In the genomic region with DNA sequence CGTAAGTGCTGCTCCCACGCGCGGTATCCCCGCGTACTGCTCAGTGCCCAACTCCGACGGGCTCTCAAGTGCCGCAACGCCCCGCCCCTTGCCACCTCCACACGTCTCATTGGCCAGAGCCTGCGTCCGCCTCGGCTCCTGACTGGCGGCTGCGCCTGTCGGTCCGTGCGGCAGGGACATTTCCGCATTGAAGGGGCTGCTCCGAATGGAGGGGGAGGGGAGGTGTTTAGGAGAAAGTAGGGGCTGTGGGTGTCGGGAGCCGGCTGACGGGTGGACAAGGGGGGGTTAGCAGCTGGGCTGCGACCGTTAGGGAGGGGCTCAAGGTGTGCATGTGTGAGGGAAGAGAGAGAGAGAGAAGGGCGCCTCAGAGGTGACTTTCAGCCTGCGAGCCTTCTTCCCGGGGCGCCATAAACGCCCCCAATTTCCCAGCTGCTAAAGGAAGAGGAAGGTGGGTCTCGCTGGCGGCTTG, we compare ENCODE assay signal across 8 cellular contexts. TPM values are rescaled to one million over a fixed set of nuclear protein-coding genes. Genes with fewer than 3 reads are reported as not detected.
DNase-seq lines count a peak whose midpoint lies in the region; ATAC-seq, FAIRE-seq and TF ChIP-seq lines count a peak whose summit lies in the region.

No MANE protein-coding gene starts in this region.

- intact Hi-C loops in Caco-2 (cut with micrococcal nuclease; ENCODE audit: unreplicated experiment), result loop anchor here (1.0 to 5.0 kb wide), 6 partner anchors 14 to 253 kb away; partner anchors contain the start of genes MDH1 and WDPCP

- H3K4me2 ChIP-seq in H1 (ENCODE audit: insufficient read depth in 1 of 2, low read depth in 2 of 2, low read length in 2 of 2), result peak overlapping the region; percentile 78 to 94
- H3K4me2 ChIP-seq in mesenchymal stem cell (ENCODE audit: low read length, poor library complexity, severe bottlenecking), result peak overlapping the region; percentile 86

- H3K4me3 Mint-ChIP-seq in Caco-2 (ENCODE audit: unreplicated experiment), result peak overlapping the region; percentile 97
- peak overlapping the region; percentile 100 for H3K4me3 Mint-ChIP-seq in activated CD8-positive, alpha-beta memory T cell treated with anti-CD3 and anti-CD28 coated beads, Interleukin-2, amount 10 ng/mL, durations not matched to agents 7 days and 5 days

- H3K4ac ChIP-seq in H1 (replicated peaks; ENCODE audit: insufficient read length, low read depth, low read length), result no peak overlapping the region
- peak overlapping the region; percentile 94 to 97 for H3K4ac ChIP-seq in mesenchymal stem cell (ENCODE audit: low read depth in 1 of 2, low read length in 2 of 2)

- H3K27ac ChIP-seq in H1 (ENCODE audit: low read depth, low read length) (peak overlapping the region; percentile 93), mesenchymal stem cell (ENCODE audit: low read length, poor library complexity, severe bottlenecking) (peak overlapping the region; percentile 99)

- H3K14ac ChIP-seq in H1 (ENCODE audit: insufficient read length) (no peak overlapping the region), mesenchymal stem cell (ENCODE audit: low read length in 2 of 2) (peak overlapping the region; percentile 73 to 93)

- H2AK5ac ChIP-seq in H1 (ENCODE audit: low read depth, low read length), result no peak overlapping the region
- H2AK5ac ChIP-seq in mesenchymal stem cell (ENCODE audit: low read length, severe bottlenecking), result peak overlapping the region; percentile 31

- H3K4me1 Mint-ChIP-seq in Caco-2 (ENCODE audit: low read depth, unreplicated experiment), result peaks cover 5% of the 10 kb centered on the region
- peaks cover 49% of the 10 kb centered on the region for H3K4me1 Mint-ChIP-seq in activated CD8-positive, alpha-beta memory T cell treated with anti-CD3 and anti-CD28 coated beads, Interleukin-2, amount 10 ng/mL, durations not matched to agents 7 days and 5 days

- H3K9me3 ChIP-seq in Caco-2 (no peaks in the 10 kb centered on the region), H1 (ENCODE audit: insufficient read depth in 2 of 2, low read depth in 1 of 2, low read length in 1 of 2) (no peaks in the 10 kb centered on the region), mesenchymal stem cell (ENCODE audit: control insufficient read depth, low read length) (no peaks in the 10 kb centered on the region)

- H3K4me1 ChIP-seq in Caco-2, result peaks cover 26% of the 10 kb centered on the region
- H3K4me1 ChIP-seq in H1 (replicated peaks in 1 of 4; ENCODE audit: control insufficient read depth in 3 of 4, insufficient read depth in 4 of 4, low read length in 3 of 4), result peaks cover 0 to 3% (median 1%) of the 10 kb centered on the region in 4 experiments; a peak in 2 of 7 replicates
- peaks cover 2% of the 10 kb centered on the region for H3K4me1 ChIP-seq in mesenchymal stem cell (ENCODE audit: control insufficient read depth, insufficient read depth, low read depth, low read length)

- peak overlapping the region; percentile 97 for H3K56ac ChIP-seq in H1 (replicated peaks; ENCODE audit: insufficient read length, low read depth, low read length)

- no peaks in the 10 kb centered on the region for H3K9me3 Mint-ChIP-seq in Caco-2 (ENCODE audit: unreplicated experiment)
- H3K9me3 Mint-ChIP-seq in activated CD8-positive, alpha-beta memory T cell treated with anti-CD3 and anti-CD28 coated beads, Interleukin-2, amount 10 ng/mL, durations not matched to agents 7 days and 5 days (ENCODE audit: low read depth), result no peaks in the 10 kb centered on the region

- no peak for TF ChIP-seq CTCF in Caco-2 (IDR thresholded peaks at IDR 0.05; ENCODE audit: insufficient read depth in 1 of 2, low read depth in 1 of 2, low read length in 1 of 2, severe bottlenecking in 1 of 2, unreplicated experiment in 1 of 2)
- no peak for TF ChIP-seq CTCF in H1 (IDR thresholded peaks at IDR 0.05; ENCODE audit: control extremely low read depth in 1 of 3, insufficient read depth in 1 of 3, low read depth in 1 of 3, low read length in 3 of 3)

- H3K79me1 ChIP-seq in H1 (ENCODE audit: low read depth, low read length) (no peaks in the 10 kb centered on the region), mesenchymal stem cell (replicated peaks; ENCODE audit: low read length, poor library complexity, severe bottlenecking) (peaks cover 2% of the 10 kb centered on the region)

- 0% methylated on average over 24 of the region's 34 CpGs; no CpG with 5 or more reads in 1 of the 2 experiments for WGBS in H1 (ENCODE audit: extremely low coverage in 1 of 2, insufficient coverage in 1 of 2, insufficient read length in 1 of 2, insufficient replicate concordance in 2 of 2, low coverage in 1 of 2, low lambda C conversion rate in 2 of 2, missing lambda C conversion rate in 1 of 2), 2 experiments
- WGBS in mesenchymal stem cell, result under 1% methylated on average over 34 of the region's 34 CpGs

- H4K91ac ChIP-seq in H1 (replicated peaks; ENCODE audit: insufficient read length, low read length), result peak overlapping the region; percentile 92
- peak overlapping the region; percentile 99 for H4K91ac ChIP-seq in mesenchymal stem cell (ENCODE audit: low read length)

- DNase-seq in Caco-2 (peak; percentile 99 to 100), HTR-8/SVneo (ENCODE audit: insufficient read length, low spot score) (peak; percentile 97), NOMO-1 treated with DMSO at 0.1 percent for 48 hours (lab: John Stamatoyannopoulos, UW; ENCODE audit: unreplicated experiment) (peak; percentile 97), H1 (ENCODE audit: low read depth in 1 of 2, low spot score in 2 of 2) (peak; percentile 97 to 98), mesenchymal stem cell (peak; percentile 98)
- DNase-seq in activated CD8-positive, alpha-beta memory T cell treated with anti-CD3 and anti-CD28 coated beads, Interleukin-2, amount 10 ng/mL, durations not matched to agents 7 days and 5 days, result peak; percentile 99
- peak; percentile 95 for DNase-seq in stimulated activated CD8-positive, alpha-beta memory T cell treated with anti-CD3 and anti-CD28 coated beads, Interleukin-12 subunit alpha, Interleukin-12 subunit beta, amount 100 ng/mL, for 24 hours (ENCODE audit: extremely low read depth)

- peak overlapping the region; percentile 93 for H3K18ac ChIP-seq in H1 (ENCODE audit: extremely low read depth, low read length)
- H3K18ac ChIP-seq in mesenchymal stem cell (ENCODE audit: low read depth in 1 of 2, low read length in 2 of 2), result peak overlapping the region; percentile 99 to 100

- no peaks in the 10 kb centered on the region for H3K27me3 ChIP-seq in Caco-2 (replicated peaks; ENCODE audit: control insufficient read depth, insufficient read depth, low read length)
- H3K27me3 ChIP-seq in H1 (replicated peaks in 1 of 4; ENCODE audit: control insufficient read depth in 3 of 4, extremely low read depth in 1 of 4, insufficient read depth in 3 of 4, low read length in 3 of 4), result no peaks in the 10 kb centered on the region
- H3K27me3 ChIP-seq in mesenchymal stem cell (ENCODE audit: control insufficient read depth in 1 of 2, insufficient read depth in 1 of 2, low read length in 2 of 2), result no peaks in the 10 kb centered on the region

- H2BK12ac ChIP-seq in H1 (ENCODE audit: low read depth, low read length) (no peak overlapping the region; the same call in 1 of the 2 replicates), mesenchymal stem cell (ENCODE audit: low read length in 2 of 2) (peak overlapping the region in 1 of 2 experiments; percentile 90)

- H2BK120ac ChIP-seq in H1 (replicated peaks; ENCODE audit: low read depth, low read length) (no peak overlapping the region), mesenchymal stem cell (ENCODE audit: low read depth, low read length) (peak overlapping the region; percentile 98)

- H3K23ac ChIP-seq in H1 (ENCODE audit: insufficient read length) (no peak overlapping the region), mesenchymal stem cell (ENCODE audit: low read length in 2 of 2) (peak overlapping the region; percentile 29 to 98)

- no peaks in the 10 kb centered on the region for H3K27me3 Mint-ChIP-seq in Caco-2 (ENCODE audit: insufficient read depth, unreplicated experiment)
- H3K27me3 Mint-ChIP-seq in activated CD8-positive, alpha-beta memory T cell treated with anti-CD3 and anti-CD28 coated beads, Interleukin-2, amount 10 ng/mL, durations not matched to agents 7 days and 5 days, result no peaks in the 10 kb centered on the region

- H3K79me2 ChIP-seq in H1 (ENCODE audit: control insufficient read depth in 1 of 2, insufficient read depth in 2 of 2, low read length in 2 of 2), result peaks cover 37 to 66% of the 10 kb centered on the region in 2 experiments

- H4K8ac ChIP-seq in H1 (ENCODE audit: extremely low read depth, insufficient read depth, low read length) (peak overlapping the region; percentile 96), mesenchymal stem cell (ENCODE audit: low read length) (peak overlapping the region; percentile 99)

- peaks cover 11% of the 10 kb centered on the region in 2 experiments for H4K20me1 ChIP-seq in H1 (replicated peaks in 1 of 2; ENCODE audit: control insufficient read depth in 1 of 2, insufficient read depth in 2 of 2, low read length in 2 of 2)

- H2BK20ac ChIP-seq in H1 (ENCODE audit: low read length), result no peak overlapping the region

- peak; percentile 86 to 94; a peak in 2 of 3 replicates for TF ChIP-seq POLR2A in H1 (IDR thresholded peaks at IDR 0.05; ENCODE audit: control extremely low read depth in 1 of 2, low read depth in 2 of 2, low read length in 2 of 2)

- CTCF ChIA-PET in Caco-2 (lab: Charles Lee) (interaction anchor here (2.5 to 3.2 kb wide), 3 partner anchors 13 to 142 kb away, joined by 9 to 19 read pairs (median 16); no protein-coding TSS in a partner anchor), H1 (lab: Charles Lee; ENCODE audit: partially characterized antibody) (interaction anchor here (0.6 to 2.8 kb wide), 6 partner anchors 20 to 615 kb away, joined by 3 to 12 read pairs (median 3); no protein-coding TSS in a partner anchor)
- CTCF ChIA-PET in activated CD8-positive, alpha-beta memory T cell treated with anti-CD3 and anti-CD28 coated beads, Interleukin-2, amount 10 ng/mL, durations not matched to agents 7 days and 5 days (lab: Charles Lee), result interaction anchor here (0.7 to 3.6 kb wide), 5 partner anchors 12 to 252 kb away, joined by 3 to 52 read pairs (median 8); partner anchors contain the start of genes MDH1 and WDPCP

- H3K4me3 ChIP-seq in Caco-2 (ENCODE audit: low read depth, low read length) (peak overlapping the region; percentile 95), H1 (ENCODE audit: extremely low read depth in 1 of 4, insufficient read depth in 2 of 4, low read depth in 3 of 4, low read length in 4 of 4) (peak overlapping the region; percentile 94 to 100 (median 97)), mesenchymal stem cell (ENCODE audit: insufficient read depth in 1 of 2, low read depth in 1 of 2, low read length in 2 of 2) (peak overlapping the region; percentile 88 to 90)

- FAIRE-seq in HTR-8/SVneo (lab: Jason Lieb, UNC), result peak; percentile 96
- FAIRE-seq in H1 (lab: Jason Lieb, UNC), result no peak

- H3K23me2 ChIP-seq in H1 (ENCODE audit: low read depth, low read length), result peaks cover 15% of the 10 kb centered on the region

- peak overlapping the region; percentile 93 for H4K5ac ChIP-seq in H1 (ENCODE audit: insufficient read length, low read depth, low read length)

- H2BK5ac ChIP-seq in H1 (ENCODE audit: low read depth, low read length), result peak overlapping the region; percentile 87
- peak overlapping the region; percentile 98 for H2BK5ac ChIP-seq in mesenchymal stem cell (ENCODE audit: low read depth, low read length, poor library complexity, severe bottlenecking)

- H2AFZ ChIP-seq in H1 (ENCODE audit: low read length) (no peak overlapping the region), mesenchymal stem cell (ENCODE audit: low read depth, low read length) (peak overlapping the region; percentile 70)

- BruUV-seq in Caco-2 (replicated peaks; lab: Mats Ljungman, UMichigan), result no TSS peak

- peak; percentile 89 for ATAC-seq in GM21381 (IDR thresholded peaks at IDR 0.05; ENCODE audit: unreplicated experiment)
- peak; percentile 92 for ATAC-seq in activated CD8-positive, alpha-beta memory T cell treated with anti-CD3 and anti-CD28 coated beads, Interleukin-2, amount 10 ng/mL, durations not matched to agents 7 days and 5 days

- peaks cover 39% of the 10 kb centered on the region for H3K36me3 Mint-ChIP-seq in Caco-2 (ENCODE audit: insufficient read depth, unreplicated experiment)
- H3K36me3 Mint-ChIP-seq in activated CD8-positive, alpha-beta memory T cell treated with anti-CD3 and anti-CD28 coated beads, Interleukin-2, amount 10 ng/mL, durations not matched to agents 7 days and 5 days, result peaks cover 37% of the 10 kb centered on the region

- H2BK15ac ChIP-seq in H1 (ENCODE audit: low read length), result no peak overlapping the region
- peak overlapping the region; percentile 91 for H2BK15ac ChIP-seq in mesenchymal stem cell (ENCODE audit: low read depth, poor library complexity, severe bottlenecking)

- H3K9ac ChIP-seq in H1 (replicated peaks in 1 of 4; ENCODE audit: extremely low read depth in 1 of 4, low read depth in 3 of 4, low read length in 3 of 4) (peak overlapping the region in 3 of 4 experiments; percentile 90 to 92 (median 91); a peak in 6 of 7 replicates), mesenchymal stem cell (ENCODE audit: low read length) (peak overlapping the region; percentile 95)

- H3K36me3 ChIP-seq in Caco-2 (ENCODE audit: control insufficient read depth, insufficient read depth, low read length) (no peaks in the 10 kb centered on the region), H1 (ENCODE audit: control insufficient read depth in 2 of 4, insufficient read depth in 4 of 4, low read length in 3 of 4) (peaks cover 0 to 33% (median 6%) of the 10 kb centered on the region in 4 experiments; a peak in 4 of 8 replicates), mesenchymal stem cell (ENCODE audit: control insufficient read depth in 1 of 2, insufficient read depth in 2 of 2, low read depth in 1 of 2, low read length in 2 of 2) (no peaks in the 10 kb centered on the region)

- POLR2A ChIA-PET in Caco-2 (lab: Charles Lee), result interaction anchor here (0.6 to 4.1 kb wide), 12 partner anchors 9 to 255 kb away, joined by 3 to 99 read pairs (median 10); partner anchors contain the start of genes MDH1 and WDPCP
- POLR2A ChIA-PET in H1 (lab: Charles Lee; ENCODE audit: partially characterized antibody), result interaction anchor here (0.8 to 10.8 kb wide), 30 partner anchors 7 to 490 kb away, joined by 3 to 297 read pairs (median 6); partner anchors contain the start of genes MDH1 and WDPCP

- TF ChIP-seq EP300 in H1 (IDR thresholded peaks at IDR 0.05; ENCODE audit: borderline replicate concordance in 1 of 2, low read depth in 2 of 2, low read length in 2 of 2), result 0 out of 3 replicates have a peak, but pooled peaks of 1 of the 2 experiments have one; percentile 34

- TF ChIP-seq RAD21 in H1 (IDR thresholded peaks at IDR 0.05 in 1 of 2, conservative IDR thresholded peaks at IDR 0.05 in 1 of 2; ENCODE audit: low read depth in 2 of 2, low read length in 2 of 2), result peak in 1 of 2 experiments; percentile 9; a peak in 1 of 4 replicates

- H3K27ac Mint-ChIP-seq in Caco-2 (ENCODE audit: unreplicated experiment), result peak overlapping the region; percentile 97
- peak overlapping the region; percentile 100 for H3K27ac Mint-ChIP-seq in activated CD8-positive, alpha-beta memory T cell treated with anti-CD3 and anti-CD28 coated beads, Interleukin-2, amount 10 ng/mL, durations not matched to agents 7 days and 5 days

RNA-seq across cellular contexts. Expression of gene UGP2, which starts 0.9 kb away (rescaled TPM):
- total RNA-seq in Caco-2 (2022), result 288 and 307 TPM in 2 replicates
- total RNA-seq in activated CD8-positive, alpha-beta memory T cell treated with anti-CD3 and anti-CD28 coated beads, Interleukin-2, amount 10 ng/mL, durations not matched to agents 7 days and 5 days, result 100 to 1,000 TPM; 109 to 124 TPM
- 925 and 956 TPM in 2 replicates for total RNA-seq in H1 (2021; fragmentation: NEBNext Ultra II Directional; extraction: Animal tissue kit (Norgen Biotek cat#: 25700))
- polyA plus RNA-seq in H1 (2011; rRNA removed), result 130 and 278 TPM in 2 replicates
- polyA plus RNA-seq in H1 (2011; cell fraction: cytosol; rRNA removed), result 376 TPM
- 74.2 TPM for polyA plus RNA-seq in H1 (2011; cell fraction: nucleus; rRNA removed)
- polyA plus RNA-seq in H1 (2012, experiment 1 of 2), result 531 to 1,061 TPM (median 542 TPM) in 4 replicates
- polyA plus RNA-seq in H1 (2012, experiment 2 of 2), result 80.5 TPM
- 627 TPM for polyA plus RNA-seq in H1 (2013, experiment 1 of 2)
- polyA plus RNA-seq in H1 (2013, experiment 2 of 2), result 641 TPM
- 191 and 331 TPM in 2 replicates for polyA minus RNA-seq in H1 (2011; rRNA and poly(A)+ RNA removed)
- polyA minus RNA-seq in H1 (2011; cell fraction: cytosol; rRNA and poly(A)+ RNA removed), result 336 TPM
- 322 TPM for polyA minus RNA-seq in H1 (2011; cell fraction: nucleus; rRNA and poly(A)+ RNA removed)
- polyA plus RNA-seq in mesenchymal stem cell (2013, experiment 1 of 2), result 101 TPM
- 106 TPM for polyA plus RNA-seq in mesenchymal stem cell (2013, experiment 2 of 2)

Comparison
In these comparisons a context has a peak if more than half of its experiments do, and no peak if none do; other contexts are left out.
1. Peak in every context shown above with its lines: DNase-seq, ATAC-seq, H3K4me3 ChIP-seq and H3K27ac ChIP-seq.